Comparison of ENCODE assay signal across 1 cellular context in genomic region chr16:84732674-84733352, GRCh38.
A peak's percentile ranks its signal among the peaks of the same experiment; 100 is the strongest.
TF ChIP-seq lines count a peak whose summit lies in the region.

No MANE protein-coding gene starts in this region.

TF ChIP-seq in K562, 482 proteins besides CTCF, POLR2A, EP300 and RAD21 (continued from another document and continues in another):
- TF ChIP-seq HBP1 (CRISPR knock-in tag; IDR thresholded peaks at IDR 0.05): no peak
- TF ChIP-seq ZNF586 (CRISPR knock-in tag; conservative IDR thresholded peaks at IDR 0.05): no peak
- no peak for TF ChIP-seq ZNF124 (CRISPR knock-in tag; IDR thresholded peaks at IDR 0.05)
- TF ChIP-seq HOXB6 (CRISPR knock-in tag; IDR thresholded peaks at IDR 0.05; ENCODE audit: borderline replicate concordance): no peak
- no peak for TF ChIP-seq RFX5 (IDR thresholded peaks at IDR 0.05; ENCODE audit: low read depth, low read length)
- peak; percentile 100 for TF ChIP-seq MAFG (tag; conservative IDR thresholded peaks at IDR 0.05)
- no peak for TF ChIP-seq ZNF133 (CRISPR knock-in tag; IDR thresholded peaks at IDR 0.05)
- TF ChIP-seq ZBTB7A (IDR thresholded peaks at IDR 0.05; ENCODE audit: borderline replicate concordance, control insufficient read depth, low read depth, low read length): no peak
- TF ChIP-seq HIVEP1 (CRISPR knock-in tag; IDR thresholded peaks at IDR 0.05): no peak
- TF ChIP-seq XRCC5 (IDR thresholded peaks at IDR 0.05; ENCODE audit: low read depth, low read length): no peak
- TF ChIP-seq NFXL1 (CRISPR knock-in tag; IDR thresholded peaks at IDR 0.05): no peak
- TF ChIP-seq ZNF639 (CRISPR knock-in tag; conservative IDR thresholded peaks at IDR 0.05 in 1 of 2, IDR thresholded peaks at IDR 0.05 in 1 of 2): peak in 1 of 2 experiments; percentile 76; a peak in 2 of 4 replicates
- TF ChIP-seq RAD51 (IDR thresholded peaks at IDR 0.05; ENCODE audit: borderline replicate concordance, low read depth): 0 out of 2 replicates have a peak, but pooled peaks have one; percentile 13
- no peak for TF ChIP-seq PHF8 (IDR thresholded peaks at IDR 0.05; ENCODE audit: borderline replicate concordance, low read length)
- TF ChIP-seq TBP (optimal IDR thresholded peaks at IDR 0.05; ENCODE audit: low read depth, low read length): peak; percentile 60
- no peak for TF ChIP-seq ASH1L (IDR thresholded peaks at IDR 0.05; ENCODE audit: borderline replicate concordance, low read depth, partially characterized antibody)
- TF ChIP-seq STAT5A (IDR thresholded peaks at IDR 0.05; ENCODE audit: borderline replicate concordance, low read length): peak; percentile 97
- 0 out of 2 replicates have a peak, but pooled peaks have one; percentile 6 for TF ChIP-seq ZNF75A (CRISPR knock-in tag; IDR thresholded peaks at IDR 0.05)
- TF ChIP-seq MEIS2 (IDR thresholded peaks at IDR 0.05; ENCODE audit: partially characterized antibody): peak; percentile 74
- TF ChIP-seq HNRNPLL (IDR thresholded peaks at IDR 0.05; ENCODE audit: low read depth, low read length, poor library complexity, severe bottlenecking): no peak
- TF ChIP-seq PRDM10 (IDR thresholded peaks at IDR 0.05; ENCODE audit: partially characterized antibody): no peak
- TF ChIP-seq E2F3 (CRISPR knock-in tag; IDR thresholded peaks at IDR 0.05): no peak
- TF ChIP-seq KAT8 (IDR thresholded peaks at IDR 0.05; ENCODE audit: low read depth): no peak
- TF ChIP-seq BDP1 (IDR thresholded peaks at IDR 0.05; ENCODE audit: insufficient read depth, insufficient read length): no peak
- no peak for TF ChIP-seq TFAM (CRISPR knock-in tag; conservative IDR thresholded peaks at IDR 0.05)
- TF ChIP-seq CEBPB (tag; IDR thresholded peaks at IDR 0.05): no peak
- TF ChIP-seq ZNF184 (CRISPR knock-in tag; IDR thresholded peaks at IDR 0.05): no peak
- TF ChIP-seq ZNF780A (CRISPR knock-in tag; IDR thresholded peaks at IDR 0.05): no peak
- TF ChIP-seq MBD1 (CRISPR knock-in tag; IDR thresholded peaks at IDR 0.05): no peak
- TF ChIP-seq SPI1 (IDR thresholded peaks at IDR 0.05; ENCODE audit: borderline replicate concordance, low read depth, low read length): peak; percentile 97
- TF ChIP-seq HNRNPUL1 (IDR thresholded peaks at IDR 0.05; ENCODE audit: low read length): no peak
- peak in 1 of 2 experiments; percentile 34 for TF ChIP-seq AFF1 (IDR thresholded peaks at IDR 0.05; ENCODE audit: low read depth in 1 of 2, partially characterized antibody in 2 of 2)
- TF ChIP-seq CEBPZ (IDR thresholded peaks at IDR 0.05; ENCODE audit: borderline replicate concordance, low read depth, low read length): no peak
- 0 out of 2 replicates have a peak, but pooled peaks have one; percentile 9 for TF ChIP-seq NR2C1 (IDR thresholded peaks at IDR 0.05)
- TF ChIP-seq NR2C1 (tag; IDR thresholded peaks at IDR 0.05): no peak
- TF ChIP-seq ARNT (IDR thresholded peaks at IDR 0.05): peak; percentile 16 to 76; a peak in 3 of 4 replicates
- no peak for TF ChIP-seq CBFB (CRISPR knock-in tag; IDR thresholded peaks at IDR 0.05)
- peak; percentile 80 for TF ChIP-seq EP400 (IDR thresholded peaks at IDR 0.05)
- no peak for TF ChIP-seq IRF2 (CRISPR knock-in tag; IDR thresholded peaks at IDR 0.05)
- 0 out of 2 replicates have a peak, but pooled peaks have one; percentile 28 for TF ChIP-seq CREB5 (CRISPR knock-in tag; IDR thresholded peaks at IDR 0.05)
- no peak; the same call in 1 of the 2 replicates for TF ChIP-seq PML (IDR thresholded peaks at IDR 0.05; ENCODE audit: low read length)
- TF ChIP-seq ZNF217 (CRISPR knock-in tag; IDR thresholded peaks at IDR 0.05): no peak
- TF ChIP-seq NRF1 (conservative IDR thresholded peaks at IDR 0.05 in 1 of 2, IDR thresholded peaks at IDR 0.05 in 1 of 2): peak in 1 of 2 experiments; percentile 18; a peak in 1 of 4 replicates
- TF ChIP-seq E4F1 (CRISPR knock-in tag; IDR thresholded peaks at IDR 0.05; ENCODE audit: borderline replicate concordance): no peak
- no peak for TF ChIP-seq EHMT2 (IDR thresholded peaks at IDR 0.05)
